8 cellular contexts compared by ENCODE assay signal in genomic region chr14:63852817-63853730, GRCh38. TPM values are rescaled to one million over a fixed set of nuclear protein-coding genes. Genes with fewer than 3 reads are reported as not detected.
DNase-seq lines count a peak whose midpoint lies in the region; ATAC-seq and TF ChIP-seq lines count a peak whose summit lies in the region.

Gene SYNE2, plus strand, starts transcription at chr14:63853004. Its CDS starts 56,145 bp downstream, at chr14:63909149.

- peak within 1 kb of the TSS; percentile 85 for H3K4me3 ChIP-seq in right cardiac atrium (ENCODE audit: low read length)
- peak within 1 kb of the TSS; percentile 98 for H3K4me3 ChIP-seq in aorta (ENCODE audit: low read length in 2 of 2)

- peak within 1 kb of the TSS; percentile 98 for H3K4me3 Mint-ChIP-seq in T-helper 17 cell

- DNase-seq in GM10248 (ENCODE audit: extremely low spot score) = peak; percentile 92
- peak; percentile 36 for DNase-seq in GOT3 (lab: John Stamatoyannopoulos, UW)
- DNase-seq in LoVo (ENCODE audit: low spot score) = peak; percentile 85
- DNase-seq in T-helper 17 cell = peak; percentile 74 to 80 (median 79)
- DNase-seq in amygdala (lab: John Stamatoyannopoulos, UW) = peak in 33 of 56 donors; percentile 2 to 59 (median 18)
- peak; percentile 82 to 92 (median 92) for DNase-seq in right cardiac atrium
- no peak for DNase-seq in renal cortical epithelial cell (ENCODE audit: low read depth)
- peak; percentile 82 to 94 for DNase-seq in aorta

- ATAC-seq in T-helper 17 cell = peak; percentile 84
- peak; percentile 95 for ATAC-seq in right cardiac atrium
- peak; percentile 93 for ATAC-seq in aorta (ENCODE audit: low FRiP score)

- H3K36me3 ChIP-seq in aorta (ENCODE audit: control insufficient read depth in 1 of 2, insufficient read depth in 2 of 2, low read length in 1 of 2) = no peaks in the 10 kb centered on the region

- peaks cover 27% of the 10 kb centered on the region for H3K4me1 Mint-ChIP-seq in T-helper 17 cell

- H3K9me3 ChIP-seq in T-helper 17 cell (ENCODE audit: control insufficient read depth, low read length, poor library complexity, severe bottlenecking) (no peaks in the 10 kb centered on the region), right cardiac atrium (ENCODE audit: control insufficient read depth, low read length) (no peaks in the 10 kb centered on the region), aorta (ENCODE audit: control insufficient read depth, low read length) (no peaks in the 10 kb centered on the region)

- H3K27ac Mint-ChIP-seq in T-helper 17 cell = peak within 1 kb of the TSS; percentile 94

- WGBS in right cardiac atrium = under 1% methylated on average over 123 of the region's 123 CpGs
- 0 to 1% methylated on average over 75 to 123 of the region's 123 CpGs for WGBS in aorta, 2 donors

- H3K4me1 ChIP-seq in right cardiac atrium (ENCODE audit: control insufficient read depth, insufficient read depth, low read length) (peaks cover 3% of the 10 kb centered on the region), aorta (ENCODE audit: control insufficient read depth in 1 of 2, insufficient read depth in 2 of 2, low read length in 2 of 2) (peaks cover 0 to 6% of the 10 kb centered on the region in 2 donors)

- H3K27me3 Mint-ChIP-seq in T-helper 17 cell = no peaks in the 10 kb centered on the region

- CTCF ChIA-PET in GM10248 (lab: Yijun Ruan, JAX) = interaction anchor here (0.8 to 2.0 kb wide), 10 partner anchors 11 to 207 kb away, joined by 3 to 9 read pairs (median 4); no protein-coding TSS in a partner anchor

- H3K27ac ChIP-seq in right cardiac atrium (ENCODE audit: low read length) (peak within 1 kb of the TSS; percentile 83), aorta (ENCODE audit: low read depth in 1 of 2, low read length in 2 of 2) (peak within 1 kb of the TSS; percentile 50 to 71)

- H3K36me3 Mint-ChIP-seq in T-helper 17 cell (ENCODE audit: low read depth) = peaks cover 7% of the 10 kb centered on the region

- peak; percentile 35 for TF ChIP-seq CTCF in GM10248 (IDR thresholded peaks at IDR 0.05; ENCODE audit: control extremely low read depth, extremely low read depth, low read depth, missing control alignments)

- POLR2A ChIA-PET in GM10248 (lab: Yijun Ruan, JAX) = no interaction called here

- H3K27me3 ChIP-seq in right cardiac atrium (ENCODE audit: control insufficient read depth, insufficient read depth) (no peaks in the 10 kb centered on the region), aorta (ENCODE audit: control insufficient read depth in 1 of 2, insufficient read depth in 2 of 2, low read length in 1 of 2) (no peaks in the 10 kb centered on the region)

- intact Hi-C loops in right cardiac atrium (cut with DNase I) (loop anchor here (10.0 kb wide), 4 partner anchors 82 to 142 kb away; no protein-coding TSS in a partner anchor), aorta (cut with DNase I) (loop anchor here in 1 of 2 donors (2.0 to 5.0 kb wide), 2 partner anchors 24 to 39 kb away; no protein-coding TSS in a partner anchor)

RNA-seq across cellular contexts. Expression of gene SYNE2, which starts in this region (rescaled TPM):
- total RNA-seq in T-helper 17 cell (100 to 1,000 TPM; 206 to 223 TPM), right cardiac atrium (100 to 1,000 TPM in 3 of 4 donors, 10 to 100 TPM in 1; 83.7 to 229 (median 157) TPM), renal cortical epithelial cell (74.3 and 261 TPM in 2 replicates), aorta (100 to 1,000 TPM; 168 to 197 TPM)
- polyA plus RNA-seq in right cardiac atrium (189 TPM), aorta (10 to 100 TPM; 14.7 to 30.2 TPM)
